In genomic region chr4:139247241-139247640, GRCh38 we compare ENCODE assay signal across 1 cellular context.
TF ChIP-seq lines count a peak whose summit lies in the region.

No MANE protein-coding gene starts in this region.

TF ChIP-seq in IMR-90, 13 proteins besides CTCF, POLR2A, EP300 and RAD21 (continued from another document):
- TF ChIP-seq BHLHE40 (IDR thresholded peaks at IDR 0.05; ENCODE audit: low read depth, low read length) (no peak), SMC3 (IDR thresholded peaks at IDR 0.05; ENCODE audit: low read depth, low read length) (no peak), MXI1 (IDR thresholded peaks at IDR 0.05; ENCODE audit: borderline replicate concordance, low read depth, low read length) (no peak)
TF ChIP-seq in IMR-90: peak in this region for 0.
